8 cellular contexts compared by ENCODE assay signal in the genomic region with DNA sequence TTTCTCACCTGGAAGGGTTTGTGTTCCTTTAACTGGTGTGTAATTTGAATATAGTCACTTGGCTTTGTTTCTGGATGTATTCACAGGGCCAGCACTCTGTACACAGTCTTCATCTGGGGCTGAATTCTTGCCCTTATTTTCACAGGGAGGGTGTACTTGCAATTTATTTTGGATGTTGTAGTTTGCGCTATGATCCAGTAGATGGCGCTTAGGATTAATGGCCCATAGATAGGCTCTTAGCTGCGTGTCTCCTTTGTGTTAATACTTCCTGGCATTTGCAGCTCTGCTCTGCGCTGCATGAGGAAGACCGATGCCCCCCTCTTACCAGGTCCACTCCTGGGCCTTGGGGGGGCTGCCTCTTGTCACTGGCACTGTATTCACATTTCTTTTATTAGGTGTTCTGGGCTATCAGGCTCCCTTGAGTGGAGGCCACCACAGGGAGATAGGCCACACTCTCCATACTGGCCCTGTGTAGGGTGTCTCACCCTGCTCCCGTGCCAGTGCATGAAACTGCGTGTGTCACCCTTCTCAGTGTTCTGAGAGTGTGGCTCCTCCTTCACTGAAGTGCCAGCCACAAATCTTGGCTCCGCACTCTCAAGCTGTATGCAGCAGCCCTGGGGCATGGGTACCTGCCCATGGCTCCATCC.
DNase-seq lines count a peak whose midpoint lies in the region; ATAC-seq and TF ChIP-seq lines count a peak whose summit lies in the region.

No MANE protein-coding gene starts in this region.

- H3K9me3 ChIP-seq in GM23248 (ENCODE audit: low read depth) (no peaks in the 10 kb centered on the region), Karpas-422 (ENCODE audit: low read length) (no peaks in the 10 kb centered on the region), thoracic aorta (no peaks in the 10 kb centered on the region)

- H4K20me1 ChIP-seq in GM23248 (ENCODE audit: insufficient read depth) (no peaks in the 10 kb centered on the region), Karpas-422 (ENCODE audit: insufficient read depth, low read depth, low read length) (no peaks in the 10 kb centered on the region)

- WGBS in GM23248 (ENCODE audit: low coverage in 1 of 2, low lambda C conversion rate in 2 of 2, missing lambda C conversion rate in 2 of 2), 2 experiments: 19 to 22% methylated on average over 5 to 8 of the region's 8 CpGs

- TF ChIP-seq CTCF in AG09309 (IDR thresholded peaks at IDR 0.05; ENCODE audit: control insufficient read depth, insufficient read depth, low read depth, low read length, missing control alignments): peak; percentile 61
- peak; percentile 17 for TF ChIP-seq CTCF in thoracic aorta (IDR thresholded peaks at IDR 0.05)

- DNase-seq in AG09309 (ENCODE audit: low read depth) (no peak), ELR (ENCODE audit: low read depth) (peak; percentile 18), GM23248 (peak; percentile 42), Karpas-422 (peak; percentile 71), UCSD-AML1 (lab: John Stamatoyannopoulos, UW; ENCODE audit: unreplicated experiment) (peak; percentile 10), iPS-NIHi11 (ENCODE audit: low spot score) (peak; percentile 34), thoracic aorta (ENCODE audit: low spot score) (no peak), amniotic stem cell (lab: John Stamatoyannopoulos, UW) (no peak)

- no peak overlapping the region for H2AFZ ChIP-seq in GM23248
- H2AFZ ChIP-seq in Karpas-422 (ENCODE audit: low read length): no peak overlapping the region

- H3K4me2 ChIP-seq in GM23248 (ENCODE audit: unreplicated experiment) (no peak overlapping the region), Karpas-422 (ENCODE audit: low read depth, low read length, poor library complexity, severe bottlenecking) (no peak overlapping the region)

- H3K9ac ChIP-seq in GM23248: no peak overlapping the region
- H3K9ac ChIP-seq in Karpas-422 (ENCODE audit: low read length): no peak overlapping the region

- H3K4me1 ChIP-seq in GM23248 (ENCODE audit: insufficient read depth) (no peaks in the 10 kb centered on the region), Karpas-422 (ENCODE audit: low read length) (no peaks in the 10 kb centered on the region), thoracic aorta (ENCODE audit: control insufficient read depth in 1 of 2, low read depth in 2 of 2) (no peaks in the 10 kb centered on the region)

- H3K4me3 ChIP-seq in AG09309 (ENCODE audit: control insufficient read depth, low read depth, low read length) (no peak overlapping the region), GM23248 (no peak overlapping the region), Karpas-422 (ENCODE audit: low read length) (no peak overlapping the region), thoracic aorta (no peak overlapping the region)

- no peaks in the 10 kb centered on the region for H3K79me2 ChIP-seq in GM23248 (ENCODE audit: insufficient read depth)
- no peaks in the 10 kb centered on the region for H3K79me2 ChIP-seq in Karpas-422 (ENCODE audit: low read length)

- H3K9me2 ChIP-seq in GM23248 (ENCODE audit: insufficient read depth): no peaks in the 10 kb centered on the region
- H3K9me2 ChIP-seq in Karpas-422 (replicated peaks; ENCODE audit: insufficient read depth, low read length): no peaks in the 10 kb centered on the region

- H3K36me3 ChIP-seq in GM23248 (ENCODE audit: low read depth) (no peaks in the 10 kb centered on the region), Karpas-422 (ENCODE audit: insufficient read depth, low read length) (no peaks in the 10 kb centered on the region), thoracic aorta (no peaks in the 10 kb centered on the region)

- H3K27me3 ChIP-seq in GM23248 (replicated peaks; ENCODE audit: insufficient read depth) (no peaks in the 10 kb centered on the region), Karpas-422 (ENCODE audit: low read length) (no peaks in the 10 kb centered on the region), thoracic aorta (replicated peaks; ENCODE audit: insufficient read depth) (no peaks in the 10 kb centered on the region)

- in situ Hi-C loops in GM23248 (cut with MboI): no loop called here

- H3F3A ChIP-seq in GM23248 (ENCODE audit: insufficient read depth): no peaks in the 10 kb centered on the region

- no peak for ATAC-seq in thoracic aorta (ENCODE audit: insufficient number of reproducible peaks, low FRiP score, low read depth)

- no peak overlapping the region for H3K27ac ChIP-seq in GM23248
- no peak overlapping the region for H3K27ac ChIP-seq in Karpas-422 (ENCODE audit: low read length)
- no peak overlapping the region for H3K27ac ChIP-seq in thoracic aorta

Comparison
In these comparisons a context has a peak if more than half of its experiments do, and no peak if none do; other contexts are left out.
1. DNase-seq: peak in ELR (single experiment), GM23248 (single experiment), Karpas-422 (single experiment), UCSD-AML1 (single experiment) and iPS-NIHi11 (single experiment); none in AG09309 (single experiment), thoracic aorta (single experiment) and amniotic stem cell (single experiment).